ENCODE assay signal across 20 cellular contexts in the genomic region with DNA sequence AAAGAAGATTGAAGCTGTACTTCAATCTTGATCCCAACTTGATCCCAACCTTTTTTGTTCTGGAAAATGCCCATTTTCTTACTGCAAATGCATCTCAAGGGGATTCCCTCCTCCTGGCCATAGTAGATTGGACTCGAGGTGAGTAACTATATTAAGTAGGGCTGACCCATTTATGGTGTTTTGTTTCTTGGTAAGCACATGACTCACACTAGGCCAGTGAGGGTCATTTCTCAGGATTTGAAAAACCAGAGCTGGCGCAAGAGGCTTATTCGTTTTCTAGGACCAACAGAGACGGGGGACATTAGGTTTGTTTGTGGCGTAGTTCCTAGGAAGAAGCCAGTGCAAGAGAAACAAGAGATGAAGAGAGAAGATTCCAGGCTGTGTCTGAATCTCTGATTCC. TPM values are rescaled to one million over a fixed set of nuclear protein-coding genes. Genes with fewer than 3 reads are reported as not detected.
A peak's percentile ranks its signal among the peaks of the same experiment; 100 is the strongest.
DNase-seq lines count a peak whose midpoint lies in the region; TF ChIP-seq lines count a peak whose summit lies in the region.
"Had no signal": no experiment of that assay in that cellular context is flagged by ENCODE, and none has a peak within 500 bp of the region (broad histone marks: within the 10 kb centered on the region; RNA-seq: fewer than 3 reads in every experiment).

No MANE protein-coding gene starts in this region.

- no peaks in the 10 kb centered on the region for H3K9me3 Mint-ChIP-seq in HFFc6
- H3K9me3 Mint-ChIP-seq: brain; CD8-positive, alpha-beta T cell had no signal

- no peak overlapping the region for H3K27ac Mint-ChIP-seq in HFFc6
- H3K27ac Mint-ChIP-seq: brain; CD8-positive, alpha-beta T cell had no signal

- H3K4me3 ChIP-seq in foreskin fibroblast (ENCODE audit: low read depth in 1 of 2, low read length in 2 of 2): no peak overlapping the region
- H3K4me3 ChIP-seq: gastrocnemius medialis, upper lobe of right lung had no signal

- no peaks in the 10 kb centered on the region for H3K36me3 Mint-ChIP-seq in HFFc6 (ENCODE audit: low read depth)
- H3K36me3 Mint-ChIP-seq: CD8-positive, alpha-beta T cell had no signal

- H3K27me3 Mint-ChIP-seq in HFFc6 (ENCODE audit: insufficient read depth): peaks cover 2% of the 10 kb centered on the region; the same call in 1 of the 2 replicates
- H3K27me3 Mint-ChIP-seq: brain had no signal

- no peak overlapping the region for H3K4me3 Mint-ChIP-seq in HFFc6
- H3K4me3 Mint-ChIP-seq: brain; CD8-positive, alpha-beta T cell had no signal

- H3K4me1 Mint-ChIP-seq in HFFc6 (ENCODE audit: low read depth): peaks cover 33% of the 10 kb centered on the region

- TF ChIP-seq CTCF in HFFc6 (IDR thresholded peaks at IDR 0.05): no peak
- TF ChIP-seq CTCF in foreskin fibroblast (IDR thresholded peaks at IDR 0.05; ENCODE audit: low read depth, low read length): no peak

- POLR2A ChIA-PET in HEK293T (lab: Yijun Ruan, JAX): no interaction called here

- peak; percentile 43 for DNase-seq in A172 (ENCODE audit: low spot score)
- peak; percentile 38 for DNase-seq in HFFc6
- DNase-seq in astrocyte of the hippocampus (ENCODE audit: low read depth, low spot score): peak; percentile 44
- peak; percentile 43 to 71 for DNase-seq in foreskin fibroblast
- no peak for DNase-seq in NCI-H510A (lab: John Stamatoyannopoulos, UW)
- DNase-seq in NCI-H2081 treated with DMSO at 0.1 percent for 48 hours (lab: John Stamatoyannopoulos, UW): no peak
- no peak for DNase-seq in DMS 273 (lab: John Stamatoyannopoulos, UW; ENCODE audit: unreplicated experiment)
- no peak for DNase-seq in HEK293T (ENCODE audit: extremely low spot score)
- DNase-seq: activated CD4-positive, alpha-beta T cell treated with anti-CD3 and anti-CD28 coated beads for 48 hours; activated CD8-positive, alpha-beta memory T cell treated with anti-CD3 and anti-CD28 coated beads, Interleukin-2, amount 50 U/mL, for 48 hours; activated gamma-delta T cell treated with Interleukin-2 at 50 U/mL for 16 hours; CD8-positive, alpha-beta T cell; gastrocnemius medialis; GF-D8; left ventricle myocardium superior; NCI-H146; SHP77 treated with DMSO at 0.1 percent for 48 hours; stimulated activated naive CD4-positive, alpha-beta T cell; upper lobe of right lung had no signal

- CTCF ChIA-PET in HEK293T (lab: Yijun Ruan, JAX): no interaction called here

TF ChIP-seq in HEK293T, 16 proteins besides CTCF, POLR2A, EP300 and RAD21:
- TF ChIP-seq HDGF (IDR thresholded peaks at IDR 0.05; ENCODE audit: borderline replicate concordance): no peak
- no peak for TF ChIP-seq FOXM1 (IDR thresholded peaks at IDR 0.05; ENCODE audit: borderline replicate concordance)
- no peak for TF ChIP-seq BHLHE40 (IDR thresholded peaks at IDR 0.05; ENCODE audit: borderline replicate concordance)
- no peak for TF ChIP-seq CTBP1 (IDR thresholded peaks at IDR 0.05; ENCODE audit: borderline replicate concordance)
TF ChIP-seq in HEK293T: peak in this region for 0.

RNA-seq across cellular contexts. Expression of a gene that starts 51.4 kb away (rescaled TPM):
- total RNA-seq in A172 (2014; rRNA removed; shearing (Covaris generic)): 148 and 172 TPM in 2 replicates
- 10 to 100 TPM; 66.5 to 77.6 (median 73.9) TPM for total RNA-seq in HFFc6 (2021; fragmentation: NEBNext Ultra II Directional; extraction: Animal tissue kit (Norgen Biotek cat#: 25700))

RNA-seq across cellular contexts. Expression of a gene that starts 53.8 kb away (rescaled TPM):
- 83.8 and 98.4 TPM in 2 replicates for total RNA-seq in A172 (2014; rRNA removed; shearing (Covaris generic))
- 10 to 100 TPM; 32.2 to 64.4 (median 58.8) TPM for total RNA-seq in HFFc6 (2021; fragmentation: NEBNext Ultra II Directional; extraction: Animal tissue kit (Norgen Biotek cat#: 25700))

Comparison
In these comparisons a context has a peak if more than half of its experiments do, and no peak if none do; other contexts are left out.
1. DNase-seq: peak in A172 (single experiment), HFFc6 (single experiment), astrocyte of the hippocampus (single experiment) and foreskin fibroblast (2 of 2); none in NCI-H510A (single experiment), NCI-H2081 treated with DMSO at 0.1 percent for 48 hours (single experiment), DMS 273 (single experiment) and HEK293T (single experiment).